Comparison of ENCODE assay signal across 22 cellular contexts in genomic region chr7:20828947-20829346, GRCh38. TPM values are rescaled to one million over a fixed set of nuclear protein-coding genes. Genes with fewer than 3 reads are reported as not detected.
A peak's percentile ranks its signal among the peaks of the same experiment; 100 is the strongest.
DNase-seq lines count a peak whose midpoint lies in the region; ATAC-seq lines count a peak whose summit lies in the region.
"Had no signal": no experiment of that assay in that cellular context is flagged by ENCODE, and none has a peak within 500 bp of the region (broad histone marks: within the 10 kb centered on the region; RNA-seq: fewer than 3 reads in every experiment).

No MANE protein-coding gene starts in this region.

- DNase-seq in NCI-H1092 (lab: John Stamatoyannopoulos, UW) (peak; percentile 84), NCI-H2107 (lab: John Stamatoyannopoulos, UW) (peak; percentile 18), SHP77 treated with DMSO at 0.1 percent for 48 hours (lab: John Stamatoyannopoulos, UW) (peak; percentile 61), A172 (ENCODE audit: low spot score) (no peak)
- no peak for DNase-seq in effector CD4-positive, alpha-beta T cell
- no peak for DNase-seq in activated CD4-positive, CD25-positive, alpha-beta regulatory T cell treated with anti-CD3 and anti-CD28 coated beads, Interleukin-2, amount 50 U/mL, for 72 hours
- DNase-seq: activated CD8-positive, alpha-beta memory T cell treated with anti-CD3 and anti-CD28 coated beads, Interleukin-2, amount 10 ng/mL, durations not matched to agents 7 days and 5 days; CD8-positive, alpha-beta memory T cell; EL; erythroblast; mammary epithelial cell; naive thymus-derived CD4-positive, alpha-beta T cell; NCI-H524 treated with DMSO at 0.1 percent for 48 hours; small intestine; stimulated activated CD4-positive, alpha-beta T cell treated with anti-CD3 and anti-CD28 coated beads, Interleukin-4, amount 100 ng/mL, for 4 hours; T1000 had no signal

- peak; percentile 52 for ATAC-seq in GM18907 (IDR thresholded peaks at IDR 0.05; ENCODE audit: unreplicated experiment)
- ATAC-seq in GM18520 (IDR thresholded peaks at IDR 0.05; ENCODE audit: unreplicated experiment): no peak
- ATAC-seq: activated CD8-positive, alpha-beta memory T cell treated with anti-CD3 and anti-CD28 coated beads, Interleukin-2, amount 10 ng/mL, durations not matched to agents 7 days and 5 days; HepG2; naive thymus-derived CD4-positive, alpha-beta T cell had no signal

RNA-seq across cellular contexts. Expression of gene SP8, which starts 42.3 kb away (rescaled TPM):
- 0.71 TPM in 1 of 2 replicates, not detected in the other for total RNA-seq in A172 (2014; rRNA removed; shearing (Covaris generic))
- total RNA-seq: activated CD8-positive, alpha-beta memory T cell treated with anti-CD3 and anti-CD28 coated beads, Interleukin-2, amount 10 ng/mL, durations not matched to agents 7 days and 5 days; cardiac septum; CD8-positive, alpha-beta memory T cell; dermis microvascular lymphatic vessel endothelial cell; HepG2; kidney epithelial cell; naive thymus-derived CD4-positive, alpha-beta T cell had no signal

Comparison
In these comparisons a context has a peak if more than half of its experiments do, and no peak if none do; other contexts are left out.
1. DNase-seq: peak in NCI-H1092 (single experiment), NCI-H2107 (single experiment) and SHP77 treated with DMSO at 0.1 percent for 48 hours (single experiment); none in effector CD4-positive, alpha-beta T cell (single experiment), A172 (single experiment) and activated CD4-positive, CD25-positive, alpha-beta regulatory T cell treated with anti-CD3 and anti-CD28 coated beads, Interleukin-2, amount 50 U/mL, for 72 hours (single experiment).